19 cellular contexts compared by ENCODE assay signal in the genomic region with DNA sequence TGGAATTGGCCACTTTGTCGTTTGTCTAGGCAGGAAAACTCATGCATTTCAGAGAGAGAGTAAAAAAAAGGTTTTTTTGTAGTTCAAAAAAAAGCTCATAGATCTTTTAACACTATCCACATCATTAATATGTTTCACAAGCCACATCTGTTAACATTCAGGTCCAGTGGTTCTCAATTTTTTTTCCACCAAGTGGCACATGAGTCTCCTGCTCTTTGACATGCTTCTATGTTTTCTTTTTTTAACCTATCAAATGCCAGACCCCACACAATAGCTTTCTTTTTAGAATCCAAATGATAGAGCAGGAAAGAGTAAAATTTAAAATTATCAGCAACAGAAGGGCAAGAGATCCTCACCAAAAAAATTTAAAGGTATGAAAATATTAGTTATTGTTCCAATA. TPM values are rescaled to one million over a fixed set of nuclear protein-coding genes. Genes with fewer than 3 reads are reported as not detected.
DNase-seq lines count a peak whose midpoint lies in the region; ATAC-seq and TF ChIP-seq lines count a peak whose summit lies in the region.
"Had no signal": no experiment of that assay in that cellular context is flagged by ENCODE, and none has a peak within 500 bp of the region (broad histone marks: within the 10 kb centered on the region; RNA-seq: fewer than 3 reads in every experiment).

No MANE protein-coding gene starts in this region.

- H2AFZ ChIP-seq in ACC112 (ENCODE audit: low read length, unreplicated experiment): no peak overlapping the region

- TF ChIP-seq POLR2A in ovary (IDR thresholded peaks at IDR 0.05): no peak
- no peak for TF ChIP-seq POLR2A in sigmoid colon (IDR thresholded peaks at IDR 0.05)

- DNase-seq in adipocyte (ENCODE audit: low read depth) (no peak), fibroblast of peridontal ligament (ENCODE audit: extremely low read depth) (peak; percentile 64), sciatic nerve (ENCODE audit: low spot score) (no peak), Right ventricle myocardium inferior (ENCODE audit: missing footprints) (no peak), ovary (no peak), T-helper 17 cell (no peak), sigmoid colon (no peak)
- DNase-seq: C1 segment of cervical spinal cord; CD8-positive, alpha-beta memory T cell; DMS79; H9; KG1; NCI-H1694 treated with DMSO at 0.1 percent for 48 hours; NCI-H2107; NCI-H2227 treated with DMSO at 0.1 percent for 48 hours; NCI-H510A treated with DMSO at 0.1 percent for 48 hours; NCI-H774; SHP77 had no signal

- H3K27me3 ChIP-seq in ACC112 (ENCODE audit: insufficient read depth, low read length) (no peaks in the 10 kb centered on the region), adipocyte (replicated peaks; ENCODE audit: control insufficient read depth, insufficient read depth, low read length) (no peaks in the 10 kb centered on the region), ovary (no peaks in the 10 kb centered on the region), sigmoid colon (no peaks in the 10 kb centered on the region)

- no peaks in the 10 kb centered on the region for H3K79me2 ChIP-seq in ACC112 (ENCODE audit: control insufficient read depth, insufficient read depth, low read length, unreplicated experiment)

- intact Hi-C loops in sciatic nerve (cut with DNase I) (no loop called here), Right ventricle myocardium inferior (cut with DNase I) (no loop called here), ovary (cut with DNase I) (no loop called here), sigmoid colon (cut with DNase I) (no loop called here)

- H3K4me3 ChIP-seq in ACC112 (ENCODE audit: low read depth, low read length) (no peak overlapping the region), adipocyte (ENCODE audit: low read length) (no peak overlapping the region), ovary (no peak overlapping the region), sigmoid colon (no peak overlapping the region)

- H3K36me3 ChIP-seq in ACC112 (ENCODE audit: insufficient read depth, low read length) (peaks cover 13% of the 10 kb centered on the region), adipocyte (ENCODE audit: control insufficient read depth, insufficient read depth, low read length, severe bottlenecking) (peaks cover 25% of the 10 kb centered on the region), ovary (no peaks in the 10 kb centered on the region), sigmoid colon (peaks cover 0 to 34% (median 6%) of the 10 kb centered on the region in 4 donors)

- peaks cover 35% of the 10 kb centered on the region for H3K4me1 ChIP-seq in ACC112 (ENCODE audit: control insufficient read depth, insufficient read depth, low read length, unreplicated experiment)
- H3K4me1 ChIP-seq in adipocyte (ENCODE audit: control insufficient read depth, insufficient read depth, low read length): peaks cover 50% of the 10 kb centered on the region
- H3K4me1 ChIP-seq in ovary (ENCODE audit: insufficient read depth): peaks cover 6% of the 10 kb centered on the region
- peaks cover 0 to 31% (median 25%) of the 10 kb centered on the region in 4 donors for H3K4me1 ChIP-seq in sigmoid colon

- no peaks in the 10 kb centered on the region for H3K4me1 Mint-ChIP-seq in T-helper 17 cell
- H3K4me1 Mint-ChIP-seq: CD8-positive, alpha-beta memory T cell had no signal

- no peak for TF ChIP-seq EP300 in ovary (IDR thresholded peaks at IDR 0.05)
- TF ChIP-seq EP300 in sigmoid colon (IDR thresholded peaks at IDR 0.05): no peak

- no peak overlapping the region for H3K27ac Mint-ChIP-seq in T-helper 17 cell

- ATAC-seq in sciatic nerve (peak; percentile 68), Right ventricle myocardium inferior (no peak), T-helper 17 cell (no peak)

- no peak for TF ChIP-seq CTCF in ovary (IDR thresholded peaks at IDR 0.05)
- TF ChIP-seq CTCF in sigmoid colon (IDR thresholded peaks at IDR 0.05): no peak

- no peaks in the 10 kb centered on the region for H3K36me3 Mint-ChIP-seq in T-helper 17 cell (ENCODE audit: low read depth)

- H3K9me3 ChIP-seq in adipocyte (ENCODE audit: control insufficient read depth, low read length) (no peaks in the 10 kb centered on the region), ovary (no peaks in the 10 kb centered on the region), T-helper 17 cell (ENCODE audit: control insufficient read depth, low read length, poor library complexity, severe bottlenecking) (no peaks in the 10 kb centered on the region), sigmoid colon (no peaks in the 10 kb centered on the region)

- H3K9ac ChIP-seq in adipocyte (ENCODE audit: low read length): peak overlapping the region; percentile 71

- 15 to 31% (median 27%) methylated on average over 1 of the region's 1 CpG for WGBS in ovary, 3 donors
- WGBS in sigmoid colon, 2 donors: 49 to 61% methylated on average over 1 of the region's 1 CpG

- H3K27ac ChIP-seq in ACC112 (ENCODE audit: low read depth, low read length): peak overlapping the region; percentile 95; the same call in 1 of the 2 replicates
- H3K27ac ChIP-seq in ovary: no peak overlapping the region
- H3K27ac ChIP-seq in sigmoid colon: peak overlapping the region in 1 of 4 donors; percentile 80

- no peak overlapping the region for H3K4me3 Mint-ChIP-seq in T-helper 17 cell
- H3K4me3 Mint-ChIP-seq: CD8-positive, alpha-beta memory T cell; H9 had no signal

- no peaks in the 10 kb centered on the region for H3K27me3 Mint-ChIP-seq in T-helper 17 cell
- H3K27me3 Mint-ChIP-seq: CD8-positive, alpha-beta memory T cell had no signal

RNA-seq across cellular contexts. Expression of a gene that starts 20.3 kb away (rescaled TPM):
- total RNA-seq in sciatic nerve: 33.0 TPM
- total RNA-seq in Right ventricle myocardium inferior: 8.4 TPM
- 10 to 100 TPM; 17.4 to 33.5 (median 20.6) TPM for total RNA-seq in ovary
- 10 to 100 TPM; 15.2 to 20.0 TPM for polyA plus RNA-seq in ovary
- 10 to 100 TPM; 15.7 to 18.9 TPM for total RNA-seq in T-helper 17 cell
- 10 to 100 TPM in 2 of 4 donors, 1 to 10 TPM in 2; 5.9 to 17.5 (median 9.3) TPM for total RNA-seq in sigmoid colon
- 10 to 100 TPM in 1 of 3 donors, 1 to 10 TPM in 2; 3.0 to 14.1 (median 3.0) TPM for polyA plus RNA-seq in sigmoid colon

RNA-seq across cellular contexts. Expression of a gene that starts 46.3 kb away (rescaled TPM):
- 21.4 TPM for total RNA-seq in sciatic nerve
- 18.9 TPM for total RNA-seq in Right ventricle myocardium inferior
- total RNA-seq in ovary: 10 to 100 TPM; 17.9 to 31.8 (median 22.0) TPM
- polyA plus RNA-seq in ovary: 10 to 100 TPM; 32.3 to 36.1 TPM
- total RNA-seq in T-helper 17 cell: 1 to 10 TPM; 8.4 to 9.6 TPM
- total RNA-seq in sigmoid colon: 10 to 100 TPM; 18.8 to 40.9 (median 24.1) TPM
- polyA plus RNA-seq in sigmoid colon: 10 to 100 TPM; 64.9 to 97.3 (median 87.3) TPM
